8 cellular contexts compared by ENCODE assay signal in the genomic region with DNA sequence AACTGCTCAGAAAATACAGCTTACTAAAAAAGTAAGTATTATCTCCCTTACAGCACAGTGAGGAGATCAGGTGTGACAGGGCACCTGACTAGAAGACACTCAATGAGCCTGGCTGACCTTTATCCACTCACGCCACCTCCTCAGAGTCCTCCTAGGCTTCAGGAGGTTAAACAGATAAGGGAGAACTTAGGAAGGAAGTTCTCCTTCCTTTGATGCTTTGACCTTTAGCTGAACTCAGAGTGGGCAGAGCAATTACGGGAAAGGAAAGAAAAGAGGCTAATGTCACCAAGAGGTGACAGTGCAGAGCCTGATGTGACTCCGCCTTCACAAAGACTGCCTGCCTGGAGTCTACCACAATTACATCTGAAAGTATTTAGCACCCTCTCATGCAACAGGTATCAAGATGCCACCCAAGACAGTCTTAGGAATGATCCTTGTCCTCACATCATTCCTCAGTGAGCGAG. TPM values are rescaled to one million over a fixed set of nuclear protein-coding genes. Genes with fewer than 3 reads are reported as not detected.
A peak's percentile ranks its signal among the peaks of the same experiment; 100 is the strongest.
DNase-seq lines count a peak whose midpoint lies in the region; ATAC-seq and TF ChIP-seq lines count a peak whose summit lies in the region.

No MANE protein-coding gene starts in this region.

- H3K4me3 ChIP-seq in MG63: no peak overlapping the region

- no peaks in the 10 kb centered on the region for H3K27me3 Mint-ChIP-seq in T-helper 17 cell
- H3K27me3 Mint-ChIP-seq in memory B cell: no peaks in the 10 kb centered on the region
- H3K27me3 Mint-ChIP-seq in Calu3 (ENCODE audit: unreplicated experiment): no peaks in the 10 kb centered on the region

- peak overlapping the region; percentile 99 for H3K27ac Mint-ChIP-seq in T-helper 17 cell
- peak overlapping the region; percentile 97 for H3K27ac Mint-ChIP-seq in memory B cell
- H3K27ac Mint-ChIP-seq in Calu3 (ENCODE audit: unreplicated experiment): no peak overlapping the region

- DNase-seq in T-helper 17 cell (no peak), memory B cell (ENCODE audit: low spot score in 2 of 2) (no peak), NCI-H526 (lab: John Stamatoyannopoulos, UW) (no peak), MG63 (no peak), Calu3 (no peak)
- no peak for DNase-seq in effector CD4-positive, alpha-beta T cell

- peak; percentile 24 for ATAC-seq in GM18519 (IDR thresholded peaks at IDR 0.05; ENCODE audit: low FRiP score, unreplicated experiment)
- peak; percentile 33 for ATAC-seq in HG02610 (IDR thresholded peaks at IDR 0.05; ENCODE audit: unreplicated experiment)
- ATAC-seq in T-helper 17 cell: peak; percentile 38
- no peak for ATAC-seq in memory B cell (ENCODE audit: low read depth)

- H3K36me3 Mint-ChIP-seq in T-helper 17 cell (ENCODE audit: low read depth) (peaks cover 5% of the 10 kb centered on the region), memory B cell (peaks cover 2% of the 10 kb centered on the region), Calu3 (ENCODE audit: insufficient read depth, unreplicated experiment) (no peaks in the 10 kb centered on the region)

- no peaks in the 10 kb centered on the region for H3K9me3 Mint-ChIP-seq in memory B cell
- H3K9me3 Mint-ChIP-seq in Calu3 (ENCODE audit: low read depth, unreplicated experiment): no peaks in the 10 kb centered on the region

- no peaks in the 10 kb centered on the region for H3K9me3 ChIP-seq in T-helper 17 cell (ENCODE audit: control insufficient read depth, low read length, poor library complexity, severe bottlenecking)
- no peaks in the 10 kb centered on the region for H3K9me3 ChIP-seq in MG63

- no peaks in the 10 kb centered on the region for H3K36me3 ChIP-seq in MG63

- H3K4me1 Mint-ChIP-seq in T-helper 17 cell (peaks cover 43% of the 10 kb centered on the region), memory B cell (peaks cover 26% of the 10 kb centered on the region), Calu3 (ENCODE audit: low read depth, unreplicated experiment) (peaks cover 42% of the 10 kb centered on the region)

- intact Hi-C loops in Calu3 (cut with micrococcal nuclease; ENCODE audit: unreplicated experiment): no loop called here

- BruUV-seq in Calu3 (replicated peaks; lab: Mats Ljungman, UMichigan): no TSS peak

- H3K4me3 Mint-ChIP-seq in T-helper 17 cell (peak overlapping the region; percentile 70), memory B cell (no peak overlapping the region), Calu3 (ENCODE audit: low read depth, unreplicated experiment) (no peak overlapping the region)

- CTCF ChIA-PET in Calu3 (lab: Charles Lee): no interaction called here

- H3K27me3 ChIP-seq in MG63: no peaks in the 10 kb centered on the region

- TF ChIP-seq CTCF in Calu3 (IDR thresholded peaks at IDR 0.05; ENCODE audit: unreplicated experiment): no peak

RNA-seq across cellular contexts. Expression of a gene that starts 36.7 kb away (rescaled TPM):
- total RNA-seq in T-helper 17 cell (10 to 100 TPM; 14.2 to 19.6 TPM), Calu3 (2022) (13.3 and 13.7 TPM in 2 replicates)
- total RNA-seq in MG63 (2014; rRNA removed; shearing (Covaris generic); ENCODE audit: low replicate concordance): 14.2 and 29.6 TPM in 2 replicates
